7 cellular contexts compared by ENCODE assay signal in the genomic region with DNA sequence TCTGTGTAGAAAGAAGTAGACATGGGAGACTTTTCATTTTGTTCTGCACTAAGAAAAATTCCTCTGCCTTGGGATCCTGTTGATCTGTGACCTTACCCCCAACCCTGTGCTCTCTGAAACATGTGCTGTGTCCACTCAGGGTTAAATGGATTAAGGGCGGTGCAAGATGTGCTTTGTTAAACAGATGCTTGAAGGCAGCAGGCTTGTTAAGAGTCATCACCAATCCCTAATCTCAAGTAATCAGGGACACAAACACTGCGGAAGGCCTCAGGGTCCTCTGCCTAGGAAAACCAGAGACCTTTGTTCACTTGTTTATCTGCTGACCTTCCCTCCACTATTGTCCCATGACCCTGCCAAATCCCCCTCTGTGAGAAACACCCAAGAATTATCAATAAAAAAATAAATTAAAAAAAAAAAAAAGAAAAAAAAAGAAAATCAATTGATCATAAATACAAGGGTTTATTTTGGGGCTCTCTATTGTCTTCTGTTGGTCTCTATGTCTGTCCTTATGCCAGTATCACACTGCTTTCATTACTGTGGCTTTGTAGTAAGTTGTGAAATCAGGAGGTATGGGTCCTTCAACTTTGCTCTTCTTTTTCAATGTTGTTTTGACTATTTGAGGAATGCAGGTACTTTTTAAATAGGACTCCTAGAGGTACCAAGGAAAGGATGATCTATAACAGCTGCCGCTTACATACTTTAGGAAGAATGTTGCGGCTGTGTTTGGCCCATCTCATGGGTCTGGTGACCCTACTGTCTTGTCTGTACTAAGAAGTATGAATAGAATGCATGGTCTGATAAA. TPM values are rescaled to one million over a fixed set of nuclear protein-coding genes. Genes with fewer than 3 reads are reported as not detected.
DNase-seq lines count a peak whose midpoint lies in the region; ATAC-seq, FAIRE-seq and TF ChIP-seq lines count a peak whose summit lies in the region.
"Not testable (repeated sequence)": the region's sequence is repeated elsewhere in the genome, so short reads cannot be mapped to it uniquely, and the experiment has no call there.

No MANE protein-coding gene starts in this region.

- not testable (repeated sequence) for TF ChIP-seq RAD21 in IMR-90 (IDR thresholded peaks at IDR 0.05; ENCODE audit: low read length)

- H3K9me3 Mint-ChIP-seq in astrocyte (ENCODE audit: unreplicated experiment); neural progenitor cell; stimulated activated naive CD8-positive, alpha-beta T cell treated with anti-CD3 and anti-CD28 coated beads, Interleukin-15, amount 100 ng/mL, for 72 hours: not testable (repeated sequence)

- not testable (repeated sequence) for H2BK5ac ChIP-seq in IMR-90 (ENCODE audit: low read depth, low read length, poor library complexity, severe bottlenecking)

- not testable (repeated sequence) for H4K20me1 ChIP-seq in IMR-90 (ENCODE audit: insufficient read depth, low read length); PC-9 (ENCODE audit: insufficient read depth); astrocyte (ENCODE audit: insufficient read depth, low read length); neural progenitor cell (ENCODE audit: low read depth)

- H3K4me2 ChIP-seq in IMR-90 (ENCODE audit: low read depth, low read length); astrocyte (ENCODE audit: low read length): not testable (repeated sequence)
- H3K4me2 ChIP-seq in PC-9 (peak overlapping the region; percentile 1; the same call in 1 of the 2 replicates), neural progenitor cell (peak overlapping the region; percentile 4)

- not testable (repeated sequence) for TF ChIP-seq CTCF in IMR-90 (conservative IDR thresholded peaks at IDR 0.05; ENCODE audit: low read depth, low read length); PC-9 (conservative IDR thresholded peaks at IDR 0.05); astrocyte (IDR thresholded peaks at IDR 0.05; ENCODE audit: insufficient read depth, low read depth, low read length); right lobe of liver (IDR thresholded peaks at IDR 0.05); neural progenitor cell (IDR thresholded peaks at IDR 0.05)

- H3K9ac ChIP-seq in IMR-90 (ENCODE audit: low read depth, low read length); astrocyte (ENCODE audit: low read length); neural progenitor cell: not testable (repeated sequence)

- not testable (repeated sequence) for H4K91ac ChIP-seq in IMR-90 (ENCODE audit: insufficient read depth, low read depth, low read length)

- H2BK20ac ChIP-seq in IMR-90 (ENCODE audit: low read depth, low read length): not testable (repeated sequence)

- not testable (repeated sequence) for H3K79me1 ChIP-seq in IMR-90 (ENCODE audit: low read depth in 1 of 2, low read length in 2 of 2)

- not testable (repeated sequence) for TF ChIP-seq POLR2A in IMR-90 (IDR thresholded peaks at IDR 0.05; ENCODE audit: low read depth, low read length); right lobe of liver (IDR thresholded peaks at IDR 0.05)

- not testable (repeated sequence) for BruUV-seq in IMR-90 (replicated peaks; lab: Mats Ljungman, UMichigan); PC-9 (replicated peaks; lab: Mats Ljungman, UMichigan)

- H2AK5ac ChIP-seq in IMR-90 (ENCODE audit: low read depth, low read length): not testable (repeated sequence)

- H3K36me3 ChIP-seq in IMR-90 (ENCODE audit: control insufficient read depth, insufficient read depth, low read length); PC-9 (ENCODE audit: low read depth); astrocyte (ENCODE audit: insufficient read depth, low read length); right lobe of liver; neural progenitor cell: not testable (repeated sequence)

- peak; percentile 60 for DNase-seq in IMR-90
- peak in 1 of 2 experiments; percentile 63 for DNase-seq in PC-9
- peak; percentile 22 for DNase-seq in astrocyte (ENCODE audit: low read depth)
- DNase-seq in iris pigment epithelial cell (ENCODE audit: low read depth): peak; percentile 27
- not testable (repeated sequence) for DNase-seq in right lobe of liver; neural progenitor cell (ENCODE audit: low spot score); stimulated activated naive CD8-positive, alpha-beta T cell treated with anti-CD3 and anti-CD28 coated beads, Interleukin-15, amount 100 ng/mL, for 72 hours

- H3K9me2 ChIP-seq in PC-9 (ENCODE audit: insufficient read depth): not testable (repeated sequence)

- no CpG with 5 or more reads among the region's 4 CpGs for WGBS in IMR-90 (ENCODE audit: extremely low coverage in 2 of 2, insufficient read length in 1 of 2), 2 experiments
- 84% methylated on average over 3 of the region's 4 CpGs for WGBS in right lobe of liver (ENCODE audit: insufficient coverage, low coverage, low lambda C conversion rate, missing lambda C conversion rate)

- not testable (repeated sequence) for H3K4ac ChIP-seq in IMR-90 (ENCODE audit: low read depth, low read length)

- H3K4me3 Mint-ChIP-seq in astrocyte (ENCODE audit: unreplicated experiment); neural progenitor cell; stimulated activated naive CD8-positive, alpha-beta T cell treated with anti-CD3 and anti-CD28 coated beads, Interleukin-15, amount 100 ng/mL, for 72 hours: not testable (repeated sequence)

- not testable (repeated sequence) for H3K23ac ChIP-seq in IMR-90 (ENCODE audit: low read depth, low read length)

- POLR2A ChIA-PET in IMR-90 (lab: Charles Lee; ENCODE audit: unreplicated experiment); PC-9 (lab: Charles Lee; ENCODE audit: unreplicated experiment): not testable (repeated sequence)

- not testable (repeated sequence) for H3K27ac ChIP-seq in IMR-90 (ENCODE audit: insufficient read depth, low read length); astrocyte (ENCODE audit: low read depth, low read length); right lobe of liver
- H3K27ac ChIP-seq in PC-9 (peak overlapping the region; percentile 31; the same call in 1 of the 2 replicates), neural progenitor cell (peak overlapping the region; percentile 78)

- dilution Hi-C loops in IMR-90 (cut with HindIII; ENCODE audit: low sequenced_read_pairs, unreplicated experiment): not testable (repeated sequence)

- not testable (repeated sequence) for H3K9me3 ChIP-seq in IMR-90 (ENCODE audit: control insufficient read depth, insufficient read depth, low read length); PC-9 (ENCODE audit: insufficient read depth, low read depth); astrocyte (ENCODE audit: insufficient read depth, low read depth, low read length); right lobe of liver; neural progenitor cell (ENCODE audit: low read depth)

- ATAC-seq in IMR-90 (ENCODE audit: low read depth): peak; percentile 68
- peak in 3 of 4 donors; percentile 33 to 61 (median 54) for ATAC-seq in right lobe of liver
- not testable (repeated sequence) for ATAC-seq in stimulated activated naive CD8-positive, alpha-beta T cell treated with anti-CD3 and anti-CD28 coated beads, Interleukin-15, amount 100 ng/mL, for 72 hours

- H3K27me3 Mint-ChIP-seq in astrocyte (ENCODE audit: low read depth, unreplicated experiment); neural progenitor cell (ENCODE audit: insufficient read depth, low read depth); stimulated activated naive CD8-positive, alpha-beta T cell treated with anti-CD3 and anti-CD28 coated beads, Interleukin-15, amount 100 ng/mL, for 72 hours: not testable (repeated sequence)

- CTCF ChIA-PET in IMR-90 (lab: Yijun Ruan, JAX); PC-9 (lab: Charles Lee): not testable (repeated sequence)

- H4K8ac ChIP-seq in IMR-90 (ENCODE audit: low read depth in 2 of 2, low read length in 2 of 2): not testable (repeated sequence)

- H2BK15ac ChIP-seq in IMR-90 (ENCODE audit: low read depth, low read length): not testable (repeated sequence)

- not testable (repeated sequence) for H3K4me1 ChIP-seq in IMR-90 (ENCODE audit: control insufficient read depth, insufficient read depth, low read length); astrocyte (ENCODE audit: insufficient read depth, low read length); right lobe of liver
- peaks cover 43% of the 10 kb centered on the region for H3K4me1 ChIP-seq in PC-9 (replicated peaks; ENCODE audit: insufficient read depth)
- peaks cover 11% of the 10 kb centered on the region for H3K4me1 ChIP-seq in neural progenitor cell

- H4K5ac ChIP-seq in IMR-90 (ENCODE audit: low read depth, low read length): not testable (repeated sequence)

- H3K56ac ChIP-seq in IMR-90 (ENCODE audit: extremely low read depth, insufficient read depth, low read length): not testable (repeated sequence)

- not testable (repeated sequence) for H3K18ac ChIP-seq in IMR-90 (ENCODE audit: low read depth, low read length)

- not testable (repeated sequence) for H3K9me1 ChIP-seq in IMR-90 (ENCODE audit: insufficient read depth, low read length)

- not testable (repeated sequence) for H2BK120ac ChIP-seq in IMR-90 (ENCODE audit: low read depth, low read length)

- not testable (repeated sequence) for H3K27ac Mint-ChIP-seq in astrocyte (ENCODE audit: unreplicated experiment)
- peak overlapping the region; percentile 84 for H3K27ac Mint-ChIP-seq in neural progenitor cell
- H3K27ac Mint-ChIP-seq in stimulated activated naive CD8-positive, alpha-beta T cell treated with anti-CD3 and anti-CD28 coated beads, Interleukin-15, amount 100 ng/mL, for 72 hours: peak overlapping the region; percentile 80 to 91

- peaks cover 23% of the 10 kb centered on the region; the same call in 1 of the 2 replicates for H3F3A ChIP-seq in PC-9 (ENCODE audit: insufficient read depth, low read depth)
- not testable (repeated sequence) for H3F3A ChIP-seq in neural progenitor cell (ENCODE audit: low read depth)

- intact Hi-C loops in IMR-90 (cut with micrococcal nuclease); PC-9 (cut with micrococcal nuclease; ENCODE audit: unreplicated experiment); right lobe of liver (cut with DNase I): not testable (repeated sequence)

- H2AFZ ChIP-seq in IMR-90 (replicated peaks; ENCODE audit: low read length, poor library complexity); PC-9; astrocyte (ENCODE audit: low read depth, low read length); neural progenitor cell (replicated peaks): not testable (repeated sequence)

- not testable (repeated sequence) for H3K36me3 Mint-ChIP-seq in astrocyte (ENCODE audit: low read depth, unreplicated experiment); neural progenitor cell

- H3K4me3 ChIP-seq in IMR-90 (ENCODE audit: insufficient read depth, low read depth, low read length); PC-9; astrocyte (ENCODE audit: insufficient read depth, low read depth, low read length); right lobe of liver; neural progenitor cell: not testable (repeated sequence)

- not testable (repeated sequence) for H3K27me3 ChIP-seq in IMR-90 (ENCODE audit: control insufficient read depth, insufficient read depth, low read length); PC-9 (ENCODE audit: insufficient read depth, low read depth); astrocyte (ENCODE audit: insufficient read depth, low read length); right lobe of liver; neural progenitor cell

- in situ Hi-C loops in IMR-90 (cut with MboI; ENCODE audit: low sequenced_read_pairs): not testable (repeated sequence)

- FAIRE-seq in astrocyte (lab: Jason Lieb, UNC): not testable (repeated sequence)

- not testable (repeated sequence) for H3K79me2 ChIP-seq in PC-9 (ENCODE audit: low read depth); astrocyte (ENCODE audit: insufficient read depth, low read length); neural progenitor cell (ENCODE audit: low read depth)

- not testable (repeated sequence) for H2AK9ac ChIP-seq in IMR-90 (replicated peaks; ENCODE audit: low read depth, low read length, poor library complexity)

- H3K14ac ChIP-seq in IMR-90 (replicated peaks; ENCODE audit: low read depth, low read length): not testable (repeated sequence)

- H3K4me1 Mint-ChIP-seq in astrocyte (ENCODE audit: low read depth, unreplicated experiment): peaks cover 13% of the 10 kb centered on the region
- H3K4me1 Mint-ChIP-seq in neural progenitor cell: peaks cover 14% of the 10 kb centered on the region
- not testable (repeated sequence) for H3K4me1 Mint-ChIP-seq in stimulated activated naive CD8-positive, alpha-beta T cell treated with anti-CD3 and anti-CD28 coated beads, Interleukin-15, amount 100 ng/mL, for 72 hours

RNA-seq across cellular contexts. Expression of a gene that starts 27.1 kb away (rescaled TPM):
- total RNA-seq in IMR-90 (2012; rRNA removed) (10.2 and 11.1 TPM in 2 replicates), PC-9 (2021) (20.4 and 22.3 TPM in 2 replicates), astrocyte (19.2 and 20.8 TPM in 2 replicates), right lobe of liver (10 to 100 TPM; 23.4 to 41.1 (median 30.5) TPM), neural progenitor cell (ENCODE audit: low replicate concordance) (9.3 and 13.0 TPM in 2 replicates)
- 13.5 and 14.4 TPM in 2 replicates for polyA plus RNA-seq in IMR-90 (2012; rRNA removed)
- 9.3 and 13.1 TPM in 2 replicates for polyA plus RNA-seq in IMR-90 (2012; cell fraction: cytosol; rRNA removed)
- 22.1 and 35.5 TPM in 2 replicates for polyA plus RNA-seq in IMR-90 (2012; cell fraction: nucleus; rRNA removed; ENCODE audit: low replicate concordance)
